ENCODE assay signal across 9 cellular contexts in the genomic region with DNA sequence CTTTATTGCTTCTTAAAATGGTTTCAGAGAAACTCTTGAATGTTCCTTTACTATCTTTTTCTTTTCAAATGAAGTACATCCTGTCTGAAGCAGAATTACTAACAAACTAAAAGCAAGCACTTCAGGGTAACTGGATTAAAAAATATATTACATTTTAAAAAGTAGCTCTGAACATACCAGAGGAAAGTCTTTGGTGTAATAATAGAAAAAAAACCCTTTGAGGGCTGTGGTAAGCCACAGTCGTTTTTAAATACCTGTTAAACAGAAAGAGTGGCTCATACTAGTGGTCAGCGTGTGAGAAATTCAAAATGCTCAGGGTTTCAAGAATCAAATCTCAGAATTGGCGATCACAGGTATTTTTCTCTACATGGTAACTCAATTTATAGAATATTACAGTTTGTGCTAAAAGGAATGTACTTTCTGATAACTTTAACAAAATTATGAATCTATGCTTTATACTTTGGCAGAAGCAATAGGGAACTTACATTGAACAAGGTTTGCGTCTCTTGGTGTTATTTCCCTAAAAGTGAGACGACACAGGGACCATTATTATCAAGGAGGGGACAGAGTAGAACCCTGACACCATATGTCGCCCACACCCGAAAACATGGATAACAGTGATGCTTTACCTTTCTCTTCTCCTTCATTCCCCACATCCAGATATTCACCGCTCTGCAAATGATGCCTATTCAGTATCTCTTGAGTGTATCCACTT.
DNase-seq lines count a peak whose midpoint lies in the region; ATAC-seq and TF ChIP-seq lines count a peak whose summit lies in the region.
"Had no signal": no experiment of that assay in that cellular context is flagged by ENCODE, and none has a peak within 500 bp of the region (broad histone marks: within the 10 kb centered on the region; RNA-seq: fewer than 3 reads in every experiment).

No MANE protein-coding gene starts in this region.

- intact Hi-C loops in heart right ventricle (cut with DNase I) = no loop called here
- intact Hi-C loops in spleen (cut with DNase I; ENCODE audit: low total_unique reads) = no loop called here

- DNase-seq in kidney tubule cell (ENCODE audit: low spot score) = peak; percentile 11
- no peak for DNase-seq in right atrium auricular region (ENCODE audit: low spot score)
- DNase-seq in heart right ventricle = no peak
- no peak for DNase-seq in spleen
- DNase-seq in DMS 273 (lab: John Stamatoyannopoulos, UW; ENCODE audit: unreplicated experiment) = no peak
- DNase-seq: mucosa of descending colon had no signal

- TF ChIP-seq CTCF in right atrium auricular region (IDR thresholded peaks at IDR 0.05) (no peak), heart right ventricle (IDR thresholded peaks at IDR 0.05) (no peak), spleen (IDR thresholded peaks at IDR 0.05 in 8 of 11, conservative IDR thresholded peaks at IDR 0.05 in 3 of 11) (no peak)

- peak; percentile 91 for ATAC-seq in GM18858 (IDR thresholded peaks at IDR 0.05; ENCODE audit: unreplicated experiment)
- peak; percentile 83 for ATAC-seq in GM21528 (IDR thresholded peaks at IDR 0.05; ENCODE audit: low FRiP score, unreplicated experiment)
- peak; percentile 95 for ATAC-seq in HG03460 (IDR thresholded peaks at IDR 0.05; ENCODE audit: unreplicated experiment)
- ATAC-seq in heart right ventricle = no peak
- ATAC-seq: mucosa of descending colon had no signal

- H3K27ac ChIP-seq in right atrium auricular region (no peak overlapping the region), heart right ventricle (no peak overlapping the region), spleen (no peak overlapping the region)

- TF ChIP-seq POLR2A in spleen (IDR thresholded peaks at IDR 0.05) = no peak

- H3K4me3 ChIP-seq in right atrium auricular region = no peak overlapping the region
- no peak overlapping the region for H3K4me3 ChIP-seq in heart right ventricle
- H3K4me3 ChIP-seq in spleen = no peak overlapping the region
- H3K4me3 ChIP-seq: mucosa of descending colon had no signal

- 86 to 88% methylated on average over 8 of the region's 8 CpGs for whole genome bisulfite sequencing in heart right ventricle, 2 donors
- 53 to 60% (median 59%) methylated on average over 8 of the region's 8 CpGs for WGBS in spleen, 5 donors

- H3K36me3 ChIP-seq in right atrium auricular region (no peaks in the 10 kb centered on the region), heart right ventricle (no peaks in the 10 kb centered on the region), spleen (no peaks in the 10 kb centered on the region)

- H3K9me3 ChIP-seq in right atrium auricular region (no peaks in the 10 kb centered on the region), heart right ventricle (no peaks in the 10 kb centered on the region), spleen (no peaks in the 10 kb centered on the region)
- H3K9me3 ChIP-seq: mucosa of descending colon had no signal

- H3K27me3 ChIP-seq in right atrium auricular region = no peaks in the 10 kb centered on the region
- H3K27me3 ChIP-seq in heart right ventricle = no peaks in the 10 kb centered on the region
- no peaks in the 10 kb centered on the region for H3K27me3 ChIP-seq in spleen (replicated peaks in 1 of 7)

- H3K4me1 ChIP-seq in right atrium auricular region = no peaks in the 10 kb centered on the region
- peaks cover 0 to 6% (median 0%) of the 10 kb centered on the region in 9 donors for H3K4me1 ChIP-seq in heart right ventricle
- peaks cover under 1 to 35% (median 16%) of the 10 kb centered on the region in 6 donors for H3K4me1 ChIP-seq in spleen

Comparison
In these comparisons a context has a peak if more than half of its experiments do, and no peak if none do; other contexts are left out.
1. ATAC-seq: peak in GM18858 (single experiment), GM21528 (single experiment) and HG03460 (single experiment); none in heart right ventricle (0 of 8).